In the genomic region with DNA sequence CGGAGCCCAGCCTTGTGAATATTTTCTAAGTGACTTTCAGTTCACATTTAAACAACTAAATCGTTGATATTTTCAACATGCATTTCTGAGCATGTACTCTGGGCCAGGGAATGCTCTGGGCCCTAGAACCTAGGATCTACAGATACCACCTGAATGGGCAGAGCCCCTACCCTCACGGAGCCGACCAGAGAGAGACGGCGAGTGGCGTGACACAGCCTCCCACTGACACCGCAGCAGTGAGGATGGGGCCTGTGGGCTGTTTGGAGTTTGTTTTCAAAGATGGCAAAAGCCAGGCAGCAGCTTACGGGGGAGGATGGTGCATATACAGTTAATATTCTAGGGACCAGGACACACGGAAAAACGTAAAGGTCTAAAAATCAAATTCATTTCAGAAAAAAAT, we compare ENCODE assay signal across 26 cellular contexts.
"Had no signal": no experiment of that assay in that cellular context is flagged by ENCODE, and none has a peak within 500 bp of the region (broad histone marks: within the 10 kb centered on the region; RNA-seq: fewer than 3 reads in every experiment).

No MANE protein-coding gene starts in this region.

- ATAC-seq: K562, Panc1, Right ventricle myocardium inferior, T-helper 17 cell, WTC11 had no signal

- DNase-seq: activated CD4-positive, alpha-beta T cell treated with anti-CD3 and anti-CD28 coated beads for 48 hours; activated CD4-positive, alpha-beta T cell treated with anti-CD3 and anti-CD28 coated beads, Interleukin-2, amount 50 U/mL, for 48 hours; activated CD4-positive, CD25-positive, alpha-beta regulatory T cell treated with anti-CD3 and anti-CD28 coated beads, Interleukin-2, amount 50 U/mL, for 72 hours; activated naive CD4-positive, alpha-beta T cell treated with anti-CD3 and anti-CD28 coated beads, Interleukin-2, amount 50 U/mL, for 16 hours; activated T-cell treated with anti-CD3 and anti-CD28 coated beads, Interleukin-2, amount 50 U/mL, for 1 hour; caudate nucleus; Karpas-422; MM.1S; NCI-H1105; NCI-H1436; NCI-H1694 treated with DMSO at 0.1 percent for 48 hours; NCI-H2029 treated with DMSO at 0.1 percent for 48 hours; NCI-H345; NCI-H510A; NCI-H82; NK-92 treated with Interleukin-12 subunit alpha and Interleukin-12 subunit beta, amount 100 ng/mL, for 24 hours; OCI-M1; RPMI8226; T-helper 17 cell; T-helper 9 cell had no signal

- H3K9me3 Mint-ChIP-seq: WTC11 had no signal

- H3K27me3 Mint-ChIP-seq: T-helper 17 cell had no signal

- H3K27me3 ChIP-seq: breast epithelium had no signal

- H3K9me3 ChIP-seq: breast epithelium had no signal

- H3K4me3 ChIP-seq: breast epithelium, K562, SK-N-MC had no signal

- H3K4me3 Mint-ChIP-seq: T-helper 17 cell, WTC11 had no signal

- H3K4me1 ChIP-seq: breast epithelium had no signal

- H3K27ac ChIP-seq: SK-N-MC had no signal

- H3K36me3 ChIP-seq: breast epithelium had no signal
